Comparison of ENCODE assay signal across 1 cellular context in the genomic region with DNA sequence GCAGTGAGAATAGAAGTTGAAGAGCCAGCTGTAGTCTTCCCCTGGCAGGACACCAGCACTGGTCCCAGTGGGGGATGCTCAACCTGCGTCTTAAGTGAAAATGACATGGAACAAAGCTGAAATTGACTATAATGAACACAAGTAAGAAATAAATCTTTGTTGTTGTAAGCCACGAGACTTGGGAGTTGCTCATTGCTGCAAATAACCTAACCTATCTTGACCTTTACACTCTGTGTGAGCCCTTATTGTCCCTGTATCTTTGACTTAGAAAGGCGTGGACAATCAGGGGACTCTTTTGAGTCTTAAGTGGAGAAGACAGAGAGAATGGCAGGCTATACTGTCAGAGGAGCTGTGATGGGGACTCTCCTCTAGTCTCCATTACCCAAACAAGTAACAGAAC.
TF ChIP-seq lines count a peak whose summit lies in the region.

No MANE protein-coding gene starts in this region.

TF ChIP-seq in H1, 55 proteins besides CTCF, POLR2A, EP300 and RAD21:
- TF ChIP-seq, protein P1, sequence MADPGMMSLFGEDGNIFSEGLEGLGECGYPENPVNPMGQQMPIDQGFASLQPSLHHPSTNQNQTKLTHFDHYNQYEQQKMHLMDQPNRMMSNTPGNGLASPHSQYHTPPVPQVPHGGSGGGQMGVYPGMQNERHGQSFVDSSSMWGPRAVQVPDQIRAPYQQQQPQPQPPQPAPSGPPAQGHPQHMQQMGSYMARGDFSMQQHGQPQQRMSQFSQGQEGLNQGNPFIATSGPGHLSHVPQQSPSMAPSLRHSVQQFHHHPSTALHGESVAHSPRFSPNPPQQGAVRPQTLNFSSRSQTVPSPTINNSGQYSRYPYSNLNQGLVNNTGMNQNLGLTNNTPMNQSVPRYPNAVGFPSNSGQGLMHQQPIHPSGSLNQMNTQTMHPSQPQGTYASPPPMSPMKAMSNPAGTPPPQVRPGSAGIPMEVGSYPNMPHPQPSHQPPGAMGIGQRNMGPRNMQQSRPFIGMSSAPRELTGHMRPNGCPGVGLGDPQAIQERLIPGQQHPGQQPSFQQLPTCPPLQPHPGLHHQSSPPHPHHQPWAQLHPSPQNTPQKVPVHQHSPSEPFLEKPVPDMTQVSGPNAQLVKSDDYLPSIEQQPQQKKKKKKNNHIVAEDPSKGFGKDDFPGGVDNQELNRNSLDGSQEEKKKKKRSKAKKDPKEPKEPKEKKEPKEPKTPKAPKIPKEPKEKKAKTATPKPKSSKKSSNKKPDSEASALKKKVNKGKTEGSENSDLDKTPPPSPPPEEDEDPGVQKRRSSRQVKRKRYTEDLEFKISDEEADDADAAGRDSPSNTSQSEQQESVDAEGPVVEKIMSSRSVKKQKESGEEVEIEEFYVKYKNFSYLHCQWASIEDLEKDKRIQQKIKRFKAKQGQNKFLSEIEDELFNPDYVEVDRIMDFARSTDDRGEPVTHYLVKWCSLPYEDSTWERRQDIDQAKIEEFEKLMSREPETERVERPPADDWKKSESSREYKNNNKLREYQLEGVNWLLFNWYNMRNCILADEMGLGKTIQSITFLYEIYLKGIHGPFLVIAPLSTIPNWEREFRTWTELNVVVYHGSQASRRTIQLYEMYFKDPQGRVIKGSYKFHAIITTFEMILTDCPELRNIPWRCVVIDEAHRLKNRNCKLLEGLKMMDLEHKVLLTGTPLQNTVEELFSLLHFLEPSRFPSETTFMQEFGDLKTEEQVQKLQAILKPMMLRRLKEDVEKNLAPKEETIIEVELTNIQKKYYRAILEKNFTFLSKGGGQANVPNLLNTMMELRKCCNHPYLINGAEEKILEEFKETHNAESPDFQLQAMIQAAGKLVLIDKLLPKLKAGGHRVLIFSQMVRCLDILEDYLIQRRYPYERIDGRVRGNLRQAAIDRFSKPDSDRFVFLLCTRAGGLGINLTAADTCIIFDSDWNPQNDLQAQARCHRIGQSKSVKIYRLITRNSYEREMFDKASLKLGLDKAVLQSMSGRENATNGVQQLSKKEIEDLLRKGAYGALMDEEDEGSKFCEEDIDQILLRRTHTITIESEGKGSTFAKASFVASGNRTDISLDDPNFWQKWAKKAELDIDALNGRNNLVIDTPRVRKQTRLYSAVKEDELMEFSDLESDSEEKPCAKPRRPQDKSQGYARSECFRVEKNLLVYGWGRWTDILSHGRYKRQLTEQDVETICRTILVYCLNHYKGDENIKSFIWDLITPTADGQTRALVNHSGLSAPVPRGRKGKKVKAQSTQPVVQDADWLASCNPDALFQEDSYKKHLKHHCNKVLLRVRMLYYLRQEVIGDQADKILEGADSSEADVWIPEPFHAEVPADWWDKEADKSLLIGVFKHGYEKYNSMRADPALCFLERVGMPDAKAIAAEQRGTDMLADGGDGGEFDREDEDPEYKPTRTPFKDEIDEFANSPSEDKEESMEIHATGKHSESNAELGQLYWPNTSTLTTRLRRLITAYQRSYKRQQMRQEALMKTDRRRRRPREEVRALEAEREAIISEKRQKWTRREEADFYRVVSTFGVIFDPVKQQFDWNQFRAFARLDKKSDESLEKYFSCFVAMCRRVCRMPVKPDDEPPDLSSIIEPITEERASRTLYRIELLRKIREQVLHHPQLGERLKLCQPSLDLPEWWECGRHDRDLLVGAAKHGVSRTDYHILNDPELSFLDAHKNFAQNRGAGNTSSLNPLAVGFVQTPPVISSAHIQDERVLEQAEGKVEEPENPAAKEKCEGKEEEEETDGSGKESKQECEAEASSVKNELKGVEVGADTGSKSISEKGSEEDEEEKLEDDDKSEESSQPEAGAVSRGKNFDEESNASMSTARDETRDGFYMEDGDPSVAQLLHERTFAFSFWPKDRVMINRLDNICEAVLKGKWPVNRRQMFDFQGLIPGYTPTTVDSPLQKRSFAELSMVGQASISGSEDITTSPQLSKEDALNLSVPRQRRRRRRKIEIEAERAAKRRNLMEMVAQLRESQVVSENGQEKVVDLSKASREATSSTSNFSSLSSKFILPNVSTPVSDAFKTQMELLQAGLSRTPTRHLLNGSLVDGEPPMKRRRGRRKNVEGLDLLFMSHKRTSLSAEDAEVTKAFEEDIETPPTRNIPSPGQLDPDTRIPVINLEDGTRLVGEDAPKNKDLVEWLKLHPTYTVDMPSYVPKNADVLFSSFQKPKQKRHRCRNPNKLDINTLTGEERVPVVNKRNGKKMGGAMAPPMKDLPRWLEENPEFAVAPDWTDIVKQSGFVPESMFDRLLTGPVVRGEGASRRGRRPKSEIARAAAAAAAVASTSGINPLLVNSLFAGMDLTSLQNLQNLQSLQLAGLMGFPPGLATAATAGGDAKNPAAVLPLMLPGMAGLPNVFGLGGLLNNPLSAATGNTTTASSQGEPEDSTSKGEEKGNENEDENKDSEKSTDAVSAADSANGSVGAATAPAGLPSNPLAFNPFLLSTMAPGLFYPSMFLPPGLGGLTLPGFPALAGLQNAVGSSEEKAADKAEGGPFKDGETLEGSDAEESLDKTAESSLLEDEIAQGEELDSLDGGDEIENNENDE (IDR thresholded peaks at IDR 0.05; ENCODE audit: insufficient replicate concordance, low read length), result no peak
- TF ChIP-seq GABPA (IDR thresholded peaks at IDR 0.05; ENCODE audit: borderline replicate concordance, insufficient read depth, low read length) (no peak), YY1 (IDR thresholded peaks at IDR 0.05; ENCODE audit: low read depth, low read length) (no peak), CEBPB (IDR thresholded peaks at IDR 0.05; ENCODE audit: low read depth, low read length) (no peak), SUZ12 (IDR thresholded peaks at IDR 0.05; ENCODE audit: low read length) (no peak), SIN3A (conservative IDR thresholded peaks at IDR 0.05 in 1 of 2, IDR thresholded peaks at IDR 0.05 in 1 of 2; ENCODE audit: low read depth in 1 of 2, low read length in 2 of 2) (no peak), TEAD4 (IDR thresholded peaks at IDR 0.05; ENCODE audit: low read depth, low read length) (no peak)
- TF ChIP-seq, protein P2, sequence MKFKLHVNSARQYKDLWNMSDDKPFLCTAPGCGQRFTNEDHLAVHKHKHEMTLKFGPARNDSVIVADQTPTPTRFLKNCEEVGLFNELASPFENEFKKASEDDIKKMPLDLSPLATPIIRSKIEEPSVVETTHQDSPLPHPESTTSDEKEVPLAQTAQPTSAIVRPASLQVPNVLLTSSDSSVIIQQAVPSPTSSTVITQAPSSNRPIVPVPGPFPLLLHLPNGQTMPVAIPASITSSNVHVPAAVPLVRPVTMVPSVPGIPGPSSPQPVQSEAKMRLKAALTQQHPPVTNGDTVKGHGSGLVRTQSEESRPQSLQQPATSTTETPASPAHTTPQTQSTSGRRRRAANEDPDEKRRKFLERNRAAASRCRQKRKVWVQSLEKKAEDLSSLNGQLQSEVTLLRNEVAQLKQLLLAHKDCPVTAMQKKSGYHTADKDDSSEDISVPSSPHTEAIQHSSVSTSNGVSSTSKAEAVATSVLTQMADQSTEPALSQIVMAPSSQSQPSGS (IDR thresholded peaks at IDR 0.05; ENCODE audit: low read length), result no peak
